Comparison of ENCODE assay signal across 21 cellular contexts in genomic region chr7:114243646-114244045, GRCh38.
DNase-seq lines count a peak whose midpoint lies in the region; ATAC-seq and TF ChIP-seq lines count a peak whose summit lies in the region.
"Had no signal": no experiment of that assay in that cellular context is flagged by ENCODE, and none has a peak within 500 bp of the region (broad histone marks: within the 10 kb centered on the region; RNA-seq: fewer than 3 reads in every experiment).

No MANE protein-coding gene starts in this region.

- intact Hi-C loops in sciatic nerve (cut with DNase I), result no loop called here

- TF ChIP-seq CTCF in astrocyte of the spinal cord (IDR thresholded peaks at IDR 0.05; ENCODE audit: low read depth, low read length), result no peak

- H3K4me3 ChIP-seq in astrocyte of the spinal cord (ENCODE audit: low read depth, low read length), result no peak overlapping the region
- H3K4me3 ChIP-seq: BLaER1 treated with 17β-estradiol and CSF1 and Interleukin-3, amounts not matched to agents 10 nM and 100 nM; K562; SJSA1 had no signal

- peak; percentile 2 to 11 for DNase-seq in NCI-H446 (lab: John Stamatoyannopoulos, UW)
- no peak for DNase-seq in NCI-H446 treated with DMSO at 0.1 percent for 48 hours (lab: John Stamatoyannopoulos, UW)
- DNase-seq in astrocyte of the spinal cord (ENCODE audit: low read depth, low spot score), result peak; percentile 20
- DNase-seq in left kidney (ENCODE audit: low read depth, low spot score), result peak; percentile 74
- DNase-seq in sciatic nerve (ENCODE audit: low spot score), result no peak
- no peak for DNase-seq in stimulated activated CD4-positive, alpha-beta T cell treated with anti-CD3 and anti-CD28 coated beads, Interleukin-4, amount 100 ng/mL, for 24 hours
- no peak for DNase-seq in NCI-H226
- no peak for DNase-seq in GF-D8 (lab: John Stamatoyannopoulos, UW)
- DNase-seq: CD8-positive, alpha-beta memory T cell; MM.1S; NCI-H1048; NCI-H1417 treated with DMSO at 0.1 percent for 48 hours; NCI-H187; NCI-H2107; NCI-H2227 treated with DMSO at 0.1 percent for 48 hours; NCI-H524 treated with DMSO at 0.1 percent for 48 hours; NCI-H82 had no signal

- peak; percentile 38 for ATAC-seq in sciatic nerve
- ATAC-seq: K562, Right ventricle myocardium inferior had no signal

- in situ Hi-C loops in astrocyte of the spinal cord (cut with HindIII; ENCODE audit: low sequenced_read_pairs), result no loop called here

Comparison
In these comparisons a context has a peak if more than half of its experiments do, and no peak if none do; other contexts are left out.
1. DNase-seq: peak in NCI-H446 (2 of 2), astrocyte of the spinal cord (single experiment) and left kidney (single experiment); none in NCI-H446 treated with DMSO at 0.1 percent for 48 hours (single experiment), sciatic nerve (single experiment), stimulated activated CD4-positive, alpha-beta T cell treated with anti-CD3 and anti-CD28 coated beads, Interleukin-4, amount 100 ng/mL, for 24 hours (single experiment), NCI-H226 (single experiment) and GF-D8 (single experiment).